1 cellular context compared by ENCODE assay signal in genomic region chr5:73378070-73378469, GRCh38.
TF ChIP-seq lines count a peak whose summit lies in the region.

No MANE protein-coding gene starts in this region.

TF ChIP-seq in H1, 55 proteins besides CTCF, POLR2A, EP300 and RAD21:
- TF ChIP-seq KDM5A (IDR thresholded peaks at IDR 0.05; ENCODE audit: low read length) (no peak), NRF1 (IDR thresholded peaks at IDR 0.05; ENCODE audit: low read depth, low read length) (no peak), TAF1 (IDR thresholded peaks at IDR 0.05; ENCODE audit: low read depth, low read length) (no peak), SUZ12 (IDR thresholded peaks at IDR 0.05; ENCODE audit: low read length) (no peak), SP4 (IDR thresholded peaks at IDR 0.05; ENCODE audit: low read length) (no peak), CHD7 (IDR thresholded peaks at IDR 0.05; ENCODE audit: insufficient replicate concordance, low read length) (no peak), TBP (IDR thresholded peaks at IDR 0.05; ENCODE audit: low read depth, low read length) (no peak), CTBP2 (IDR thresholded peaks at IDR 0.05; ENCODE audit: borderline replicate concordance, insufficient read depth, insufficient read length, low read length) (no peak), GABPA (IDR thresholded peaks at IDR 0.05; ENCODE audit: borderline replicate concordance, insufficient read depth, low read length) (no peak), POLR2AphosphoS5 (IDR thresholded peaks at IDR 0.05; ENCODE audit: low read depth, low read length) (no peak), CEBPB (IDR thresholded peaks at IDR 0.05; ENCODE audit: low read depth, low read length) (no peak), JUND (IDR thresholded peaks at IDR 0.05; ENCODE audit: low read length) (no peak), FOSL1 (IDR thresholded peaks at IDR 0.05; ENCODE audit: insufficient read depth, low read depth, low read length) (no peak), BRCA1 (IDR thresholded peaks at IDR 0.05; ENCODE audit: low read depth, low read length) (no peak), CBX8 (IDR thresholded peaks at IDR 0.05; ENCODE audit: borderline replicate concordance, low read depth, low read length) (no peak), YY1 (IDR thresholded peaks at IDR 0.05; ENCODE audit: low read depth, low read length) (no peak), EZH2 (IDR thresholded peaks at IDR 0.05; ENCODE audit: low read depth, low read length, severe bottlenecking) (no peak), SIN3A (conservative IDR thresholded peaks at IDR 0.05 in 1 of 2, IDR thresholded peaks at IDR 0.05 in 1 of 2; ENCODE audit: low read depth in 1 of 2, low read length in 2 of 2) (no peak), KDM4A (IDR thresholded peaks at IDR 0.05; ENCODE audit: low read depth, low read length, severe bottlenecking) (no peak)
